1 cellular context compared by ENCODE assay signal in genomic region chr11:8732748-8733241, GRCh38.
TF ChIP-seq lines count a peak whose summit lies in the region.

No MANE protein-coding gene starts in this region.

TF ChIP-seq in H1, 55 proteins besides CTCF, POLR2A, EP300 and RAD21:
- TF ChIP-seq ATF3 (IDR thresholded peaks at IDR 0.05; ENCODE audit: insufficient read depth, low read depth, low read length) = no peak
